In the genomic region with DNA sequence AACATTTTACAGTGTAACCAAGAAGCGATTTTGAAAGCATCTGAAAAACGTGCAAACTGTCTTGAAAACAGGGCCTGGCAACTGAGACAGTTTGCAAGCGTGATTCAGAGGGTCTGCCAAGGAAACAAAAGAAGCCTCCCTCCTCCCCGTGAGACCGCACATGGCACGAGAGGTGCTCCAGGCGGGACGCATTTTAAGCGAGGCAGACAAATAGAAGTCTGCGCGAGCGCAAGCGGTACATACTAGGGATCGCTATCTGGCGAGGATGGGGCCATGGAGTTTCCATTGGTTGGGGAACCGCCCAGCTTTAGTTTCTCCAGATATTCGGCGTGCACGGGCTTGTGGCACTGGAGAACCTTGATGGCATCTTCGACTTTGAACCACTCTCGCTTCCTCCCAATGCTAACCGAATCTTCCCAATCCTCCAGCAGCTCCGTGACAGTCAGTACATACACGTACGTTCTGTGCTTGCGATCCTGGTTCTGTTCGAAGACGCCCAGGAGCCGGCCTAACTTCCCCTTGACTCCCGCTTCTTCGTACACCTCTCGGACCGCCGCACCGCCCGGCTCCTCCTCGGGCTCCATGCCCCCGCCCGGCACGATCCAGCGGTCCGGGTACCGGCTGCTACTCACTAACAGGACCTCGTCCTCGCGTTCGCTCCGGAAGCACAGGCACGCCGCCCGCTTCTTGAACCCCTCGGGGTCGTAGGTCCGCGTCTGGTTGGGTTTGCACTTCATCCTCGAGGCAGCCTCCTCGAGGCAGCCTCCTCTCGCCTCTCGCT, we compare ENCODE assay signal across 8 cellular contexts. TPM values are rescaled to one million over a fixed set of nuclear protein-coding genes. Genes with fewer than 3 reads are reported as not detected.
A peak's percentile ranks its signal among the peaks of the same experiment; 100 is the strongest.
DNase-seq lines count a peak whose midpoint lies in the region; ATAC-seq and TF ChIP-seq lines count a peak whose summit lies in the region.
"Not testable (repeated sequence)": the region's sequence is repeated elsewhere in the genome, so short reads cannot be mapped to it uniquely, and the experiment has no call there.

No MANE protein-coding gene starts in this region.

- not testable (repeated sequence) for TF ChIP-seq CTCF in C4-2B (conservative IDR thresholded peaks at IDR 0.05); natural killer cell (IDR thresholded peaks at IDR 0.05)

- peaks cover 14% of the 10 kb centered on the region for H3K27me3 Mint-ChIP-seq in activated CD4-positive, alpha-beta memory T cell treated with anti-CD3 and anti-CD28 coated beads for 36 hours
- H3K27me3 Mint-ChIP-seq in natural killer cell (ENCODE audit: low read depth in 2 of 2), result peaks cover 7 to 34% of the 10 kb centered on the region in 2 donors
- H3K27me3 Mint-ChIP-seq in stimulated activated memory B cell treated with anti-CD40 and anti-IgM and Interleukin-4, amounts not matched to agents 10 μg/mL and 1 μg/mL and 100 μg/mL, for 72 hours, result peaks cover 17% of the 10 kb centered on the region

- peaks cover 10% of the 10 kb centered on the region for H3K4me1 Mint-ChIP-seq in activated CD4-positive, alpha-beta memory T cell treated with anti-CD3 and anti-CD28 coated beads for 36 hours (ENCODE audit: low read depth)
- peaks cover 12 to 14% of the 10 kb centered on the region in 2 donors for H3K4me1 Mint-ChIP-seq in natural killer cell
- H3K4me1 Mint-ChIP-seq in stimulated activated memory B cell treated with anti-CD40 and anti-IgM and Interleukin-4, amounts not matched to agents 10 μg/mL and 1 μg/mL and 100 μg/mL, for 72 hours, result not testable (repeated sequence)

- H3K9me3 Mint-ChIP-seq in activated CD4-positive, alpha-beta memory T cell treated with anti-CD3 and anti-CD28 coated beads for 36 hours; natural killer cell; stimulated activated memory B cell treated with anti-CD40 and anti-IgM and Interleukin-4, amounts not matched to agents 10 μg/mL and 1 μg/mL and 100 μg/mL, for 72 hours: not testable (repeated sequence)

- CTCF ChIA-PET in activated CD4-positive, alpha-beta memory T cell treated with anti-CD3 and anti-CD28 coated beads for 36 hours (lab: Charles Lee), result not testable (repeated sequence)

- peak overlapping the region; percentile 45 for H3K27ac Mint-ChIP-seq in activated CD4-positive, alpha-beta memory T cell treated with anti-CD3 and anti-CD28 coated beads for 36 hours
- peak overlapping the region in 1 of 2 donors; percentile 72 for H3K27ac Mint-ChIP-seq in natural killer cell
- peak overlapping the region; percentile 46 for H3K27ac Mint-ChIP-seq in stimulated activated memory B cell treated with anti-CD40 and anti-IgM and Interleukin-4, amounts not matched to agents 10 μg/mL and 1 μg/mL and 100 μg/mL, for 72 hours

- peak overlapping the region; percentile 80 for H3K4me3 Mint-ChIP-seq in activated CD4-positive, alpha-beta memory T cell treated with anti-CD3 and anti-CD28 coated beads for 36 hours
- H3K4me3 Mint-ChIP-seq in natural killer cell, result peak overlapping the region; percentile 88
- H3K4me3 Mint-ChIP-seq in stimulated activated memory B cell treated with anti-CD40 and anti-IgM and Interleukin-4, amounts not matched to agents 10 μg/mL and 1 μg/mL and 100 μg/mL, for 72 hours, result peak overlapping the region; percentile 85

- not testable (repeated sequence) for H3K36me3 Mint-ChIP-seq in activated CD4-positive, alpha-beta memory T cell treated with anti-CD3 and anti-CD28 coated beads for 36 hours; natural killer cell; stimulated activated memory B cell treated with anti-CD40 and anti-IgM and Interleukin-4, amounts not matched to agents 10 μg/mL and 1 μg/mL and 100 μg/mL, for 72 hours

- ATAC-seq in GM21360 (IDR thresholded peaks at IDR 0.05; ENCODE audit: unreplicated experiment) (peak; percentile 15), left cardiac atrium (peak; percentile 36 to 78), natural killer cell (peak in 2 of 3 donors; percentile 18 to 19)
- ATAC-seq in stimulated activated memory B cell treated with anti-CD40 and anti-IgM and Interleukin-4, amounts not matched to agents 10 μg/mL and 1 μg/mL and 100 μg/mL, for 72 hours, result not testable (repeated sequence)

- POLR2A ChIA-PET in activated CD4-positive, alpha-beta memory T cell treated with anti-CD3 and anti-CD28 coated beads for 36 hours (lab: Charles Lee), result not testable (repeated sequence)

- peak overlapping the region; percentile 63 for H3K27ac ChIP-seq in C4-2B

- DNase-seq in NCI-H1417 (lab: John Stamatoyannopoulos, UW), result peak in 2 of 3 experiments; percentile 19 to 53
- DNase-seq in activated CD4-positive, alpha-beta memory T cell treated with anti-CD3 and anti-CD28 coated beads for 36 hours, result peak; percentile 19
- DNase-seq in cerebellar cortex (ENCODE audit: low spot score), result peak; percentile 18
- DNase-seq in left cardiac atrium, natural killer cell: not testable (repeated sequence)

- intact Hi-C loops in activated CD4-positive, alpha-beta memory T cell treated with anti-CD3 and anti-CD28 coated beads for 36 hours (cut with micrococcal nuclease), result loop anchor here (10.0 kb wide), 1 partner anchor 309 kb away; no protein-coding TSS in a partner anchor
- intact Hi-C loops in left cardiac atrium (cut with DNase I); natural killer cell (cut with micrococcal nuclease): not testable (repeated sequence)

RNA-seq across cellular contexts. Expression of gene NUDT11, which starts 0.5 kb away (rescaled TPM):
- total RNA-seq in activated CD4-positive, alpha-beta memory T cell treated with anti-CD3 and anti-CD28 coated beads for 36 hours, result 1 to 10 TPM; 2.6 to 2.8 TPM
- total RNA-seq in left cardiac atrium (under 1 TPM; 0.15 to 0.18 TPM), natural killer cell (1 to 10 TPM; 2.7 to 3.1 (median 2.8) TPM)
